8 cellular contexts compared by ENCODE assay signal in genomic region chr1:155175927-155176371, GRCh38. TPM values are rescaled to one million over a fixed set of nuclear protein-coding genes. Genes with fewer than 3 reads are reported as not detected.
A peak's percentile ranks its signal among the peaks of the same experiment; 100 is the strongest.
DNase-seq lines count a peak whose midpoint lies in the region; ATAC-seq and TF ChIP-seq lines count a peak whose summit lies in the region.

No MANE protein-coding gene starts in this region.

- H3K4me1 Mint-ChIP-seq in glutamatergic neuron (ENCODE audit: low read depth, unreplicated experiment): peaks cover 13% of the 10 kb centered on the region
- H3K4me1 Mint-ChIP-seq in HFFc6 (ENCODE audit: low read depth): peaks cover 34% of the 10 kb centered on the region

- H3K36me3 Mint-ChIP-seq in glutamatergic neuron (ENCODE audit: unreplicated experiment) (peaks cover 5% of the 10 kb centered on the region), HFFc6 (ENCODE audit: low read depth) (peaks cover 11% of the 10 kb centered on the region)

- ATAC-seq in GM21576 (IDR thresholded peaks at IDR 0.05; ENCODE audit: unreplicated experiment): no peak

- H3K4me3 ChIP-seq in GM12864 (ENCODE audit: low read depth, low read length): no peak overlapping the region

- H3K27me3 Mint-ChIP-seq in glutamatergic neuron (ENCODE audit: unreplicated experiment): peaks cover 15% of the 10 kb centered on the region
- H3K27me3 Mint-ChIP-seq in HFFc6 (ENCODE audit: insufficient read depth): peaks cover 2% of the 10 kb centered on the region; the same call in 1 of the 2 replicates

- H3K4me3 Mint-ChIP-seq in glutamatergic neuron (ENCODE audit: unreplicated experiment) (peak overlapping the region; percentile 71), HFFc6 (no peak overlapping the region)

- peak; percentile 7 for TF ChIP-seq CTCF in GM12864 (IDR thresholded peaks at IDR 0.05; ENCODE audit: low read depth, low read length, missing control alignments)
- no peak for TF ChIP-seq CTCF in glutamatergic neuron (IDR thresholded peaks at IDR 0.05; ENCODE audit: partially characterized antibody, unreplicated experiment)
- no peak for TF ChIP-seq CTCF in HFFc6 (IDR thresholded peaks at IDR 0.05)

- in situ Hi-C loops in SK-MEL-5 (cut with HindIII; ENCODE audit: low pct_unique_long_range_greater_than_20kb, low sequenced_read_pairs): no loop called here

- H3K27ac Mint-ChIP-seq in glutamatergic neuron (ENCODE audit: unreplicated experiment) (no peak overlapping the region), HFFc6 (no peak overlapping the region)

- H3K9me3 Mint-ChIP-seq in glutamatergic neuron (ENCODE audit: unreplicated experiment) (peaks cover 15% of the 10 kb centered on the region), HFFc6 (no peaks in the 10 kb centered on the region)

- DNase-seq in Ammon's horn (ENCODE audit: low spot score) (peak; percentile 39), GM12864 (ENCODE audit: low read depth) (no peak), SK-MEL-5 (ENCODE audit: low read depth, low spot score) (peak; percentile 33), glutamatergic neuron (peak; percentile 27), HFFc6 (no peak), medulla oblongata (ENCODE audit: extremely low spot score) (no peak), T-helper 9 cell (no peak)

RNA-seq across cellular contexts. Expression of gene TRIM46, which starts 2.3 kb away (rescaled TPM):
- total RNA-seq in SK-MEL-5 (2014; rRNA removed; shearing (Covaris generic)): 0.85 and 1.3 TPM in 2 replicates
- polyA plus RNA-seq in SK-MEL-5 (2015; cell fraction: cytosol; rRNA removed): 1.4 and 2.1 TPM in 2 replicates
- 5.1 and 6.7 TPM in 2 replicates for polyA plus RNA-seq in SK-MEL-5 (2015; cell fraction: nucleus; rRNA removed)
- 30.4 TPM for total RNA-seq in glutamatergic neuron (ENCODE audit: unreplicated experiment)
- 1 to 10 TPM; 5.1 to 7.1 (median 6.1) TPM for total RNA-seq in HFFc6 (2021; fragmentation: NEBNext Ultra II Directional; extraction: Animal tissue kit (Norgen Biotek cat#: 25700))

RNA-seq across cellular contexts. Expression of gene KRTCAP2, which starts 2.8 kb away (rescaled TPM):
- total RNA-seq in SK-MEL-5 (2014; rRNA removed; shearing (Covaris generic)): 326 and 369 TPM in 2 replicates
- 329 and 572 TPM in 2 replicates for polyA plus RNA-seq in SK-MEL-5 (2015; cell fraction: cytosol; rRNA removed)
- 87.2 and 116 TPM in 2 replicates for polyA plus RNA-seq in SK-MEL-5 (2015; cell fraction: nucleus; rRNA removed)
- 108 TPM for total RNA-seq in glutamatergic neuron (ENCODE audit: unreplicated experiment)
- 100 to 1,000 TPM; 231 to 351 (median 285) TPM for total RNA-seq in HFFc6 (2021; fragmentation: NEBNext Ultra II Directional; extraction: Animal tissue kit (Norgen Biotek cat#: 25700))

RNA-seq across cellular contexts. Expression of gene THBS3, which starts 31.7 kb away (rescaled TPM):
- 11.4 and 12.1 TPM in 2 replicates for total RNA-seq in SK-MEL-5 (2014; rRNA removed; shearing (Covaris generic))
- 7.4 and 11.9 TPM in 2 replicates for polyA plus RNA-seq in SK-MEL-5 (2015; cell fraction: cytosol; rRNA removed)
- polyA plus RNA-seq in SK-MEL-5 (2015; cell fraction: nucleus; rRNA removed): 240 and 332 TPM in 2 replicates
- 377 TPM for total RNA-seq in glutamatergic neuron (ENCODE audit: unreplicated experiment)
- 10 to 100 TPM; 13.9 to 20.3 (median 16.9) TPM for total RNA-seq in HFFc6 (2021; fragmentation: NEBNext Ultra II Directional; extraction: Animal tissue kit (Norgen Biotek cat#: 25700))

RNA-seq across cellular contexts. Expression of gene MTX1, which starts 32.5 kb away (rescaled TPM):
- 128 and 140 TPM in 2 replicates for total RNA-seq in SK-MEL-5 (2014; rRNA removed; shearing (Covaris generic))
- 103 and 134 TPM in 2 replicates for polyA plus RNA-seq in SK-MEL-5 (2015; cell fraction: cytosol; rRNA removed)
- 89.4 and 96.7 TPM in 2 replicates for polyA plus RNA-seq in SK-MEL-5 (2015; cell fraction: nucleus; rRNA removed)
- total RNA-seq in glutamatergic neuron (ENCODE audit: unreplicated experiment): 26.1 TPM
- total RNA-seq in HFFc6 (2021; fragmentation: NEBNext Ultra II Directional; extraction: Animal tissue kit (Norgen Biotek cat#: 25700)): 10 to 100 TPM; 49.8 to 55.4 (median 51.5) TPM

RNA-seq across cellular contexts. Expression of gene DPM3, which starts 35.6 kb away (rescaled TPM):
- total RNA-seq in SK-MEL-5 (2014; rRNA removed; shearing (Covaris generic)): 28.5 and 36.9 TPM in 2 replicates
- 34.7 and 122 TPM in 2 replicates for polyA plus RNA-seq in SK-MEL-5 (2015; cell fraction: cytosol; rRNA removed)
- polyA plus RNA-seq in SK-MEL-5 (2015; cell fraction: nucleus; rRNA removed): 16.6 and 27.6 TPM in 2 replicates
- 27.7 TPM for total RNA-seq in glutamatergic neuron (ENCODE audit: unreplicated experiment)
- total RNA-seq in HFFc6 (2021; fragmentation: NEBNext Ultra II Directional; extraction: Animal tissue kit (Norgen Biotek cat#: 25700)): 100 to 1,000 TPM in 1 of 6 experiments, 10 to 100 TPM in 5; 66.2 to 110 (median 86.2) TPM

Comparison
In these comparisons a context has a peak if more than half of its experiments do, and no peak if none do; other contexts are left out.
1. DNase-seq: peak in Ammon's horn (single experiment), SK-MEL-5 (single experiment) and glutamatergic neuron (single experiment); none in GM12864 (single experiment), HFFc6 (single experiment), medulla oblongata (single experiment) and T-helper 9 cell (single experiment).
2. RNA of gene THBS3, which starts 31.7 kb away (total RNA-seq): 377 TPM in glutamatergic neuron (single experiment); 13.9 to 20.3 TPM in HFFc6 and 11.4 to 12.1 TPM in SK-MEL-5; every median in the first group is over 10 times any median in the second.